In the genomic region with DNA sequence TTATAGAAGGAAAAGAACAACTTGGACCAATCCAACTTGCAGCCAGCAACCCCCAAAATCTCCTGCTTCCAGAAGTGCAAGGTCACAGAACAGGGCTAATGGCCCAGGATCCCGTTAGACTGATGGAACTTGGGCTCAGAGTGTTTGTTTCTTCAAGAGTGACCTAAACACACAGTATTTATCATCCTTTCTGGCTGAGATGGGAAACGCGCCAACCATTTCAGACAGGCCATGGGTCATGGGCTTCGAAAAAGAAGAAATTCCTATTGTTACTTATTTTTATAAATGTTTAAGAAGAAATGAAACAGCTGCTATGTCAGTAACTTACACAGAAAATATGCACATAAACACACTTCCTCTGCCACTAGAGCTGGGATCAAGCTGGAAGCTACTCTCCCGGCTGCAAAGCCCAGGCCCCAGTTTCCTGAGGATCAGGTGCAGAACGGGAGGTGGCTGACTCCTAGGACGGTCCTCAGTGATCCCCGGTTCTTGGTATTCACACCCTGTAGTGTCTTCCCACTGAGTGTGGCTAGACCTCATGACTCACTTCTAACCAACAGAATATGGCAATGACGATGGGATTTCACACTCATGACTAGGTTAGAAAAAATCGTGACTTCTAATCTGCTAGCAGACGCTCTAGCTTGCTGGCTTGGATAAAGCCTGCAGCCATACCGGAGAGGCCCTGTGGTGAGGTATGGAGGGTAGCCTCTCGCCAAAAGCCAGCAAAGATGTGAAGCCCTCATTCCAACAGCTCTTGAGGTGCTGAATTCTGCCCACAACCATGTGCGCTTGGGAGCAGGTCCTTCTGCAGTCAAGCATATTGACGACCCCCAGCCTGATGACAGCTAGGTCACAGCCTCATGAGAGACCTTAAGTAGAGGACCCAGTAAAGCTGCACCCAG, we compare ENCODE assay signal across 12 cellular contexts.
DNase-seq lines count a peak whose midpoint lies in the region; FAIRE-seq and TF ChIP-seq lines count a peak whose summit lies in the region.
"Had no signal": no experiment of that assay in that cellular context is flagged by ENCODE, and none has a peak within 500 bp of the region (broad histone marks: within the 10 kb centered on the region; RNA-seq: fewer than 3 reads in every experiment).

No MANE protein-coding gene starts in this region.

- H3K9ac ChIP-seq in endothelial cell of umbilical vein (replicated peaks; ENCODE audit: extremely low read depth, insufficient read depth, low read length) = no peak overlapping the region

- H3K4me1 Mint-ChIP-seq in neural crest cell (peaks cover 10% of the 10 kb centered on the region), endothelial cell (ENCODE audit: unreplicated experiment) (peaks cover 3% of the 10 kb centered on the region)

- H2AFZ ChIP-seq in endothelial cell of umbilical vein (ENCODE audit: low read depth, low read length) = no peak overlapping the region
- H2AFZ ChIP-seq in hepatocyte = no peak overlapping the region

- H3K27ac Mint-ChIP-seq in neural crest cell (ENCODE audit: unreplicated experiment) = peak overlapping the region; percentile 43
- no peak overlapping the region for H3K27ac Mint-ChIP-seq in endothelial cell (ENCODE audit: unreplicated experiment)
- H3K27ac Mint-ChIP-seq: CD4-positive, alpha-beta T cell had no signal

- no peaks in the 10 kb centered on the region for H4K20me1 ChIP-seq in endothelial cell of umbilical vein (replicated peaks; ENCODE audit: control insufficient read depth, extremely low read depth, insufficient read depth, low read length)
- H4K20me1 ChIP-seq in hepatocyte (ENCODE audit: insufficient read depth, poor library complexity, severe bottlenecking) = no peaks in the 10 kb centered on the region

- H3K4me1 ChIP-seq in endothelial cell of umbilical vein (ENCODE audit: control insufficient read depth, extremely low read depth, insufficient read depth, low read length) (no peaks in the 10 kb centered on the region), hepatocyte (ENCODE audit: insufficient read depth) (peaks cover 4% of the 10 kb centered on the region)

- H3K27ac ChIP-seq in endothelial cell of umbilical vein (ENCODE audit: insufficient read depth, low read depth, low read length) (no peak overlapping the region), hepatocyte (no peak overlapping the region)

- TF ChIP-seq CTCF in AG09309 (IDR thresholded peaks at IDR 0.05; ENCODE audit: control insufficient read depth, insufficient read depth, low read depth, low read length, missing control alignments) = no peak
- no peak for TF ChIP-seq CTCF in NB4 (IDR thresholded peaks at IDR 0.05; ENCODE audit: low read depth, low read length)
- no peak for TF ChIP-seq CTCF in endothelial cell of umbilical vein (IDR thresholded peaks at IDR 0.05; ENCODE audit: extremely low read depth in 1 of 2, insufficient read depth in 1 of 2, low read depth in 1 of 2, low read length in 2 of 2)
- TF ChIP-seq CTCF in neural crest cell (conservative IDR thresholded peaks at IDR 0.05) = no peak
- TF ChIP-seq CTCF in endothelial cell (IDR thresholded peaks at IDR 0.05; ENCODE audit: unreplicated experiment) = no peak
- no peak for TF ChIP-seq CTCF in hepatocyte (IDR thresholded peaks at IDR 0.05; ENCODE audit: poor library complexity)

- FAIRE-seq in endothelial cell of umbilical vein (lab: Jason Lieb, UNC) = no peak
- FAIRE-seq: GM12891 had no signal

- H3K36me3 ChIP-seq in endothelial cell of umbilical vein (ENCODE audit: control insufficient read depth in 2 of 2, extremely low read depth in 1 of 2, insufficient read depth in 2 of 2, low read length in 2 of 2) = peaks cover 0 to 24% of the 10 kb centered on the region in 2 experiments
- H3K36me3 ChIP-seq in hepatocyte (replicated peaks; ENCODE audit: insufficient read depth, low read depth) = no peaks in the 10 kb centered on the region

- no peaks in the 10 kb centered on the region for H3K27me3 ChIP-seq in endothelial cell of umbilical vein (ENCODE audit: control insufficient read depth in 2 of 2, insufficient read depth in 2 of 2, low read length in 2 of 2)
- H3K27me3 ChIP-seq in hepatocyte = no peaks in the 10 kb centered on the region

- intact Hi-C loops in endothelial cell of umbilical vein (cut with micrococcal nuclease) = no loop called here

- POLR2A ChIA-PET in endothelial cell of umbilical vein (lab: Charles Lee) = no interaction called here

- dilution Hi-C loops in endothelial cell of umbilical vein (cut with MboI; ENCODE audit: extremely low pct_ligation_motif_present, low sequenced_read_pairs) = no loop called here

- H3K4me3 ChIP-seq in AG09309 (ENCODE audit: control insufficient read depth, low read depth, low read length) = no peak overlapping the region
- no peak overlapping the region for H3K4me3 ChIP-seq in NB4 (ENCODE audit: low read depth, low read length)
- no peak overlapping the region for H3K4me3 ChIP-seq in endothelial cell of umbilical vein (replicated peaks in 1 of 3; ENCODE audit: insufficient read depth in 1 of 3, low read depth in 1 of 3, low read length in 3 of 3)
- no peak overlapping the region for H3K4me3 ChIP-seq in hepatocyte

- no peaks in the 10 kb centered on the region for H3K9me2 ChIP-seq in hepatocyte (replicated peaks; ENCODE audit: insufficient read depth)

- 75% methylated on average over 15 of the region's 15 CpGs for WGBS in hepatocyte (ENCODE audit: low lambda C conversion rate, missing lambda C conversion rate)

- TF ChIP-seq POLR2A in NB4 (IDR thresholded peaks at IDR 0.05; ENCODE audit: extremely low read depth, insufficient read length) (no peak), endothelial cell of umbilical vein (IDR thresholded peaks at IDR 0.05; ENCODE audit: low read depth, low read length) (no peak)

- H3K36me3 Mint-ChIP-seq in neural crest cell (ENCODE audit: low read depth) = no peaks in the 10 kb centered on the region
- peaks cover 44% of the 10 kb centered on the region for H3K36me3 Mint-ChIP-seq in endothelial cell (ENCODE audit: low read depth, unreplicated experiment)

- H3K27me3 Mint-ChIP-seq in neural crest cell (ENCODE audit: low read depth) = peaks cover 3% of the 10 kb centered on the region
- H3K27me3 Mint-ChIP-seq in endothelial cell (ENCODE audit: unreplicated experiment) = peaks cover 8% of the 10 kb centered on the region
- H3K27me3 Mint-ChIP-seq: CD4-positive, alpha-beta T cell had no signal

- H3K4me3 Mint-ChIP-seq in neural crest cell (no peak overlapping the region), endothelial cell (ENCODE audit: unreplicated experiment) (no peak overlapping the region)
- H3K4me3 Mint-ChIP-seq: CD4-positive, alpha-beta T cell had no signal

- H3K9me1 ChIP-seq in endothelial cell of umbilical vein (replicated peaks; ENCODE audit: control insufficient read depth, extremely low read depth, insufficient read depth, low read length) = no peaks in the 10 kb centered on the region

- H3K9me3 ChIP-seq in endothelial cell of umbilical vein (replicated peaks; ENCODE audit: control insufficient read depth, insufficient read depth, low read length) (no peaks in the 10 kb centered on the region), hepatocyte (ENCODE audit: low read depth) (no peaks in the 10 kb centered on the region)

- no peak overlapping the region for H3K4me2 ChIP-seq in endothelial cell of umbilical vein (ENCODE audit: insufficient read depth, low read length)
- H3K4me2 ChIP-seq in hepatocyte = no peak overlapping the region

- H3K9me3 Mint-ChIP-seq in neural crest cell = no peaks in the 10 kb centered on the region
- no peaks in the 10 kb centered on the region for H3K9me3 Mint-ChIP-seq in endothelial cell (ENCODE audit: unreplicated experiment)
- H3K9me3 Mint-ChIP-seq: CD4-positive, alpha-beta T cell had no signal

- peak; percentile 59 for DNase-seq in AG09309 (ENCODE audit: low read depth)
- peak; percentile 41 for DNase-seq in NB4 (ENCODE audit: low read depth)
- DNase-seq in endothelial cell of umbilical vein (ENCODE audit: low read depth, low spot score) = peak; percentile 68
- no peak for DNase-seq in neural crest cell (ENCODE audit: low read depth, low spot score)
- DNase-seq in NCI-H128 (lab: John Stamatoyannopoulos, UW; ENCODE audit: unreplicated experiment) = no peak
- DNase-seq in NCI-H1436 (lab: John Stamatoyannopoulos, UW) = no peak
- DNase-seq in endothelial cell (ENCODE audit: low spot score) = no peak
- DNase-seq in hepatocyte (ENCODE audit: low spot score) = no peak
- DNase-seq: activated CD4-positive, alpha-beta T cell treated with anti-CD3 and anti-CD28 coated beads for 48 hours; CD4-positive, alpha-beta T cell; head of caudate nucleus had no signal

- H3K79me2 ChIP-seq in endothelial cell of umbilical vein (ENCODE audit: control insufficient read depth, insufficient read depth, low read length) = no peaks in the 10 kb centered on the region
- H3K79me2 ChIP-seq in hepatocyte = no peaks in the 10 kb centered on the region

- CTCF ChIA-PET in endothelial cell of umbilical vein (lab: Charles Lee) = interaction anchor here (0.9 to 1.2 kb wide), 3 partner anchors 9 to 356 kb away, joined by 3 read pairs; no protein-coding TSS in a partner anchor

- BruUV-seq in endothelial cell of umbilical vein (replicated peaks; lab: Mats Ljungman, UMichigan) = no TSS peak

TF ChIP-seq in endothelial cell of umbilical vein, 7 proteins besides CTCF, POLR2A, EP300 and RAD21:
- TF ChIP-seq MYC (IDR thresholded peaks at IDR 0.05; ENCODE audit: low read depth, low read length) (no peak), FOS (IDR thresholded peaks at IDR 0.05; ENCODE audit: borderline replicate concordance, insufficient read depth, low read length) (no peak), POLR2AphosphoS5 (IDR thresholded peaks at IDR 0.05; ENCODE audit: insufficient read depth, low read depth, low read length) (no peak), GATA2 (IDR thresholded peaks at IDR 0.05; ENCODE audit: insufficient read depth, insufficient read length, low read depth, low read length) (no peak), EZH2 (IDR thresholded peaks at IDR 0.05; ENCODE audit: borderline replicate concordance, low read depth, low read length, severe bottlenecking) (no peak)

Comparison
In these comparisons a context has a peak if more than half of its experiments do, and no peak if none do; other contexts are left out.
1. DNase-seq: peak in AG09309 (single experiment), NB4 (single experiment) and endothelial cell of umbilical vein (single experiment); none in neural crest cell (single experiment), NCI-H128 (single experiment), NCI-H1436 (single experiment), endothelial cell (single experiment) and hepatocyte (single experiment).